1 cellular context compared by ENCODE assay signal in the genomic region with DNA sequence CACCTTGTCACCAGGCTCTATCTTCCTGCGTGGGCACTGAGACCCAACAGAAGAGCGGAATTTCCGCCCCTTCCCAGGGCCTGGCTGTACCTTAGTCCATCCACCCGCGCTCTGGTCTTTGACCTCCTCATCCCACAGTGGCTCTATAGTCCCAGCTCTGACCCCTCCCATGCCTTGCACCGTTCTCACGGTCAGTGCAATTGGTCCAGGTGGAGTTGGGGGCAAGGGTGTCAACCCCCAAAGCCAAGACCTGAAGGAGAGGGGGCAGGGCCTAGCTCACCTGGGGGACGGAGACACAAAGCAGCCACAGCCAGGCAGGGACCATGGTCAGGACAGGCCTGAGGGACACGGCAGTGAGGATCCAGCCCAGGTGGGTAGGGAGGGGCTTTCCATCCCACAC.
TF ChIP-seq lines count a peak whose summit lies in the region.

No MANE protein-coding gene starts in this region.

TF ChIP-seq in HepG2, 621 proteins besides CTCF, POLR2A, EP300 and RAD21 (continued from another document and continues in another):
- TF ChIP-seq, protein P1, sequence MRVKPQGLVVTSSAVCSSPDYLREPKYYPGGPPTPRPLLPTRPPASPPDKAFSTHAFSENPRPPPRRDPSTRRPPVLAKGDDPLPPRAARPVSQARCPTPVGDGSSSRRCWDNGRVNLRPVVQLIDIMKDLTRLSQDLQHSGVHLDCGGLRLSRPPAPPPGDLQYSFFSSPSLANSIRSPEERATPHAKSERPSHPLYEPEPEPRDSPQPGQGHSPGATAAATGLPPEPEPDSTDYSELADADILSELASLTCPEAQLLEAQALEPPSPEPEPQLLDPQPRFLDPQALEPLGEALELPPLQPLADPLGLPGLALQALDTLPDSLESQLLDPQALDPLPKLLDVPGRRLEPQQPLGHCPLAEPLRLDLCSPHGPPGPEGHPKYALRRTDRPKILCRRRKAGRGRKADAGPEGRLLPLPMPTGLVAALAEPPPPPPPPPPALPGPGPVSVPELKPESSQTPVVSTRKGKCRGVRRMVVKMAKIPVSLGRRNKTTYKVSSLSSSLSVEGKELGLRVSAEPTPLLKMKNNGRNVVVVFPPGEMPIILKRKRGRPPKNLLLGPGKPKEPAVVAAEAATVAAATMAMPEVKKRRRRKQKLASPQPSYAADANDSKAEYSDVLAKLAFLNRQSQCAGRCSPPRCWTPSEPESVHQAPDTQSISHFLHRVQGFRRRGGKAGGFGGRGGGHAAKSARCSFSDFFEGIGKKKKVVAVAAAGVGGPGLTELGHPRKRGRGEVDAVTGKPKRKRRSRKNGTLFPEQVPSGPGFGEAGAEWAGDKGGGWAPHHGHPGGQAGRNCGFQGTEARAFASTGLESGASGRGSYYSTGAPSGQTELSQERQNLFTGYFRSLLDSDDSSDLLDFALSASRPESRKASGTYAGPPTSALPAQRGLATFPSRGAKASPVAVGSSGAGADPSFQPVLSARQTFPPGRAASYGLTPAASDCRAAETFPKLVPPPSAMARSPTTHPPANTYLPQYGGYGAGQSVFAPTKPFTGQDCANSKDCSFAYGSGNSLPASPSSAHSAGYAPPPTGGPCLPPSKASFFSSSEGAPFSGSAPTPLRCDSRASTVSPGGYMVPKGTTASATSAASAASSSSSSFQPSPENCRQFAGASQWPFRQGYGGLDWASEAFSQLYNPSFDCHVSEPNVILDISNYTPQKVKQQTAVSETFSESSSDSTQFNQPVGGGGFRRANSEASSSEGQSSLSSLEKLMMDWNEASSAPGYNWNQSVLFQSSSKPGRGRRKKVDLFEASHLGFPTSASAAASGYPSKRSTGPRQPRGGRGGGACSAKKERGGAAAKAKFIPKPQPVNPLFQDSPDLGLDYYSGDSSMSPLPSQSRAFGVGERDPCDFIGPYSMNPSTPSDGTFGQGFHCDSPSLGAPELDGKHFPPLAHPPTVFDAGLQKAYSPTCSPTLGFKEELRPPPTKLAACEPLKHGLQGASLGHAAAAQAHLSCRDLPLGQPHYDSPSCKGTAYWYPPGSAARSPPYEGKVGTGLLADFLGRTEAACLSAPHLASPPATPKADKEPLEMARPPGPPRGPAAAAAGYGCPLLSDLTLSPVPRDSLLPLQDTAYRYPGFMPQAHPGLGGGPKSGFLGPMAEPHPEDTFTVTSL (CRISPR knock-in tag; IDR thresholded peaks at IDR 0.05; ENCODE audit: borderline replicate concordance): no peak
- TF ChIP-seq MLLT10 (CRISPR knock-in tag; IDR thresholded peaks at IDR 0.05): no peak
- no peak for TF ChIP-seq ZFAT (CRISPR knock-in tag; conservative IDR thresholded peaks at IDR 0.05)
- TF ChIP-seq, protein P2, sequence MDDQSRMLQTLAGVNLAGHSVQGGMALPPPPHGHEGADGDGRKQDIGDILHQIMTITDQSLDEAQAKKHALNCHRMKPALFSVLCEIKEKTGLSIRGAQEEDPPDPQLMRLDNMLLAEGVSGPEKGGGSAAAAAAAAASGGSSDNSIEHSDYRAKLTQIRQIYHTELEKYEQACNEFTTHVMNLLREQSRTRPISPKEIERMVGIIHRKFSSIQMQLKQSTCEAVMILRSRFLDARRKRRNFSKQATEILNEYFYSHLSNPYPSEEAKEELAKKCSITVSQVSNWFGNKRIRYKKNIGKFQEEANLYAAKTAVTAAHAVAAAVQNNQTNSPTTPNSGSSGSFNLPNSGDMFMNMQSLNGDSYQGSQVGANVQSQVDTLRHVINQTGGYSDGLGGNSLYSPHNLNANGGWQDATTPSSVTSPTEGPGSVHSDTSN (CRISPR knock-in tag; IDR thresholded peaks at IDR 0.05; ENCODE audit: borderline replicate concordance): no peak
- no peak for TF ChIP-seq ZNF460 (CRISPR knock-in tag; IDR thresholded peaks at IDR 0.05; ENCODE audit: borderline replicate concordance)
- no peak for TF ChIP-seq NR2F2 (IDR thresholded peaks at IDR 0.05; ENCODE audit: borderline replicate concordance, low read depth)
- TF ChIP-seq AKAP8 (CRISPR knock-in tag; IDR thresholded peaks at IDR 0.05): no peak
- no peak for TF ChIP-seq HNRNPL (IDR thresholded peaks at IDR 0.05; ENCODE audit: low read depth, low read length)
- TF ChIP-seq ZNF589 (CRISPR knock-in tag; conservative IDR thresholded peaks at IDR 0.05): no peak
- no peak for TF ChIP-seq ZNF570 (CRISPR knock-in tag; IDR thresholded peaks at IDR 0.05; ENCODE audit: borderline replicate concordance)
- TF ChIP-seq, protein P3, sequence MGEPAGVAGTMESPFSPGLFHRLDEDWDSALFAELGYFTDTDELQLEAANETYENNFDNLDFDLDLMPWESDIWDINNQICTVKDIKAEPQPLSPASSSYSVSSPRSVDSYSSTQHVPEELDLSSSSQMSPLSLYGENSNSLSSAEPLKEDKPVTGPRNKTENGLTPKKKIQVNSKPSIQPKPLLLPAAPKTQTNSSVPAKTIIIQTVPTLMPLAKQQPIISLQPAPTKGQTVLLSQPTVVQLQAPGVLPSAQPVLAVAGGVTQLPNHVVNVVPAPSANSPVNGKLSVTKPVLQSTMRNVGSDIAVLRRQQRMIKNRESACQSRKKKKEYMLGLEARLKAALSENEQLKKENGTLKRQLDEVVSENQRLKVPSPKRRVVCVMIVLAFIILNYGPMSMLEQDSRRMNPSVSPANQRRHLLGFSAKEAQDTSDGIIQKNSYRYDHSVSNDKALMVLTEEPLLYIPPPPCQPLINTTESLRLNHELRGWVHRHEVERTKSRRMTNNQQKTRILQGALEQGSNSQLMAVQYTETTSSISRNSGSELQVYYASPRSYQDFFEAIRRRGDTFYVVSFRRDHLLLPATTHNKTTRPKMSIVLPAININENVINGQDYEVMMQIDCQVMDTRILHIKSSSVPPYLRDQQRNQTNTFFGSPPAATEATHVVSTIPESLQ (CRISPR knock-in tag; conservative IDR thresholded peaks at IDR 0.05): no peak
- TF ChIP-seq, protein P4, sequence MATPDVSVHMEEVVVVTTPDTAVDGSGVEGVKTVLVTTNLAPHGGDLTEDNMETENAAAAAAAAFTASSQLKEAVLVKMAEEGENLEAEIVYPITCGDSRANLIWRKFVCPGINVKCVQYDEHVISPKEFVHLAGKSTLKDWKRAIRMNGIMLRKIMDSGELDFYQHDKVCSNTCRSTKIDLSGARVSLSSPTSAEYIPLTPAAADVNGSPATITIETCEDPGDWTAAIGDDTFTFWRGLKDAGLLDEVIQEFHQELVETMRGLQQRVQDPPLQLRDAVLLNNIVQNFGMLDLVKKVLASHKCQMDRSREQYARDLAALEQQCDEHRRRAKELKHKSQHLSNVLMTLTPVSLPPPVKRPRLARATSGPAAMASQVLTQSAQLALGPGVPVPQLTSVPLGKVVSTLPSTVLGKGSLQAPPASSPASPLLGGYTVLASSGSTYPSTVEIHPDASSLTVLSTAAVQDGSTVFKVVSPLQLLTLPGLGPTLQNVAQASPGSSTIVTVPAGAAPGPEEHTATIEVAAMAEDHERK (CRISPR knock-in tag; IDR thresholded peaks at IDR 0.05; ENCODE audit: low read depth): no peak
- no peak for TF ChIP-seq ARHGAP35 (CRISPR knock-in tag; IDR thresholded peaks at IDR 0.05; ENCODE audit: borderline replicate concordance)
- TF ChIP-seq, protein P5, sequence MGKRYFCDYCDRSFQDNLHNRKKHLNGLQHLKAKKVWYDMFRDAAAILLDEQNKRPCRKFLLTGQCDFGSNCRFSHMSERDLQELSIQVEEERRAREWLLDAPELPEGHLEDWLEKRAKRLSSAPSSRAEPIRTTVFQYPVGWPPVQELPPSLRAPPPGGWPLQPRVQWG (CRISPR knock-in tag; IDR thresholded peaks at IDR 0.05; ENCODE audit: borderline replicate concordance, low read depth): no peak
- TF ChIP-seq, protein P6, sequence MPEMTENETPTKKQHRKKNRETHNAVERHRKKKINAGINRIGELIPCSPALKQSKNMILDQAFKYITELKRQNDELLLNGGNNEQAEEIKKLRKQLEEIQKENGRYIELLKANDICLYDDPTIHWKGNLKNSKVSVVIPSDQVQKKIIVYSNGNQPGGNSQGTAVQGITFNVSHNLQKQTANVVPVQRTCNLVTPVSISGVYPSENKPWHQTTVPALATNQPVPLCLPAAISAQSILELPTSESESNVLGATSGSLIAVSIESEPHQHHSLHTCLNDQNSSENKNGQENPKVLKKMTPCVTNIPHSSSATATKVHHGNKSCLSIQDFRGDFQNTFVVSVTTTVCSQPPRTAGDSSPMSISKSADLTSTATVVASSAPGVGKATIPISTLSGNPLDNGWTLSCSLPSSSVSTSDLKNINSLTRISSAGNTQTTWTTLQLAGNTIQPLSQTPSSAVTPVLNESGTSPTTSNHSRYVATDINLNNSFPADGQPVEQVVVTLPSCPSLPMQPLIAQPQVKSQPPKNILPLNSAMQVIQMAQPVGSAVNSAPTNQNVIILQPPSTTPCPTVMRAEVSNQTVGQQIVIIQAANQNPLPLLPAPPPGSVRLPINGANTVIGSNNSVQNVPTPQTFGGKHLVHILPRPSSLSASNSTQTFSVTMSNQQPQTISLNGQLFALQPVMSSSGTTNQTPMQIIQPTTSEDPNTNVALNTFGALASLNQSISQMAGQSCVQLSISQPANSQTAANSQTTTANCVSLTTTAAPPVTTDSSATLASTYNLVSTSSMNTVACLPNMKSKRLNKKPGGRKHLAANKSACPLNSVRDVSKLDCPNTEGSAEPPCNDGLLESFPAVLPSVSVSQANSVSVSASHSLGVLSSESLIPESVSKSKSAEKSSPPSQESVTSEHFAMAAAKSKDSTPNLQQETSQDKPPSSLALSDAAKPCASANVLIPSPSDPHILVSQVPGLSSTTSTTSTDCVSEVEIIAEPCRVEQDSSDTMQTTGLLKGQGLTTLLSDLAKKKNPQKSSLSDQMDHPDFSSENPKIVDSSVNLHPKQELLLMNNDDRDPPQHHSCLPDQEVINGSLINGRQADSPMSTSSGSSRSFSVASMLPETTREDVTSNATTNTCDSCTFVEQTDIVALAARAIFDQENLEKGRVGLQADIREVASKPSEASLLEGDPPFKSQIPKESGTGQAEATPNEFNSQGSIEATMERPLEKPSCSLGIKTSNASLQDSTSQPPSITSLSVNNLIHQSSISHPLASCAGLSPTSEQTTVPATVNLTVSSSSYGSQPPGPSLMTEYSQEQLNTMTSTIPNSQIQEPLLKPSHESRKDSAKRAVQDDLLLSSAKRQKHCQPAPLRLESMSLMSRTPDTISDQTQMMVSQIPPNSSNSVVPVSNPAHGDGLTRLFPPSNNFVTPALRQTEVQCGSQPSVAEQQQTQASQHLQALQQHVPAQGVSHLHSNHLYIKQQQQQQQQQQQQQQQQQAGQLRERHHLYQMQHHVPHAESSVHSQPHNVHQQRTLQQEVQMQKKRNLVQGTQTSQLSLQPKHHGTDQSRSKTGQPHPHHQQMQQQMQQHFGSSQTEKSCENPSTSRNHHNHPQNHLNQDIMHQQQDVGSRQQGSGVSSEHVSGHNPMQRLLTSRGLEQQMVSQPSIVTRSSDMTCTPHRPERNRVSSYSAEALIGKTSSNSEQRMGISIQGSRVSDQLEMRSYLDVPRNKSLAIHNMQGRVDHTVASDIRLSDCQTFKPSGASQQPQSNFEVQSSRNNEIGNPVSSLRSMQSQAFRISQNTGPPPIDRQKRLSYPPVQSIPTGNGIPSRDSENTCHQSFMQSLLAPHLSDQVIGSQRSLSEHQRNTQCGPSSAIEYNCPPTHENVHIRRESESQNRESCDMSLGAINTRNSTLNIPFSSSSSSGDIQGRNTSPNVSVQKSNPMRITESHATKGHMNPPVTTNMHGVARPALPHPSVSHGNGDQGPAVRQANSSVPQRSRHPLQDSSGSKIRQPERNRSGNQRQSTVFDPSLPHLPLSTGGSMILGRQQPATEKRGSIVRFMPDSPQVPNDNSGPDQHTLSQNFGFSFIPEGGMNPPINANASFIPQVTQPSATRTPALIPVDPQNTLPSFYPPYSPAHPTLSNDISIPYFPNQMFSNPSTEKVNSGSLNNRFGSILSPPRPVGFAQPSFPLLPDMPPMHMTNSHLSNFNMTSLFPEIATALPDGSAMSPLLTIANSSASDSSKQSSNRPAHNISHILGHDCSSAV (CRISPR knock-in tag; IDR thresholded peaks at IDR 0.05; ENCODE audit: borderline replicate concordance): no peak
- TF ChIP-seq CEBPB (IDR thresholded peaks at IDR 0.05; ENCODE audit: borderline replicate concordance, low read depth, low read length): no peak
- TF ChIP-seq ZNF790 (CRISPR knock-in tag; IDR thresholded peaks at IDR 0.05; ENCODE audit: borderline replicate concordance): no peak
- TF ChIP-seq, protein P7, sequence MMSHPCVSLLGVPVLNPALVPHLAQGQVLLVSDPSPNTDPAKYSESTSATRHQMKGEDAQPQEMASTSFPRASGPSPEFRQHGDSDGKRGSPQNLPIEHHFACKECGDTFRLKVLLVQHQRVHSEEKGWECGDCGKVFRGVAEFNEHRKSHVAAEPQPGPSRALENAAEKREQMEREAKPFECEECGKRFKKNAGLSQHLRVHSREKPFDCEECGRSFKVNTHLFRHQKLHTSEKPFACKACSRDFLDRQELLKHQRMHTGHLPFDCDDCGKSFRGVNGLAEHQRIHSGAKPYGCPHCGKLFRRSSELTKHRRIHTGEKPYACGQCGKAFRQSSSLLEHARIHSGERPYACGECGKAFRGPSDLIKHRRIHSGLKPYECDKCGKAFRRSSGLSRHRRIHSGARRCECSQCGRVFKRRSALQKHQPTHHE (CRISPR knock-in tag; IDR thresholded peaks at IDR 0.05; ENCODE audit: borderline replicate concordance): no peak
- TF ChIP-seq, protein P8, sequence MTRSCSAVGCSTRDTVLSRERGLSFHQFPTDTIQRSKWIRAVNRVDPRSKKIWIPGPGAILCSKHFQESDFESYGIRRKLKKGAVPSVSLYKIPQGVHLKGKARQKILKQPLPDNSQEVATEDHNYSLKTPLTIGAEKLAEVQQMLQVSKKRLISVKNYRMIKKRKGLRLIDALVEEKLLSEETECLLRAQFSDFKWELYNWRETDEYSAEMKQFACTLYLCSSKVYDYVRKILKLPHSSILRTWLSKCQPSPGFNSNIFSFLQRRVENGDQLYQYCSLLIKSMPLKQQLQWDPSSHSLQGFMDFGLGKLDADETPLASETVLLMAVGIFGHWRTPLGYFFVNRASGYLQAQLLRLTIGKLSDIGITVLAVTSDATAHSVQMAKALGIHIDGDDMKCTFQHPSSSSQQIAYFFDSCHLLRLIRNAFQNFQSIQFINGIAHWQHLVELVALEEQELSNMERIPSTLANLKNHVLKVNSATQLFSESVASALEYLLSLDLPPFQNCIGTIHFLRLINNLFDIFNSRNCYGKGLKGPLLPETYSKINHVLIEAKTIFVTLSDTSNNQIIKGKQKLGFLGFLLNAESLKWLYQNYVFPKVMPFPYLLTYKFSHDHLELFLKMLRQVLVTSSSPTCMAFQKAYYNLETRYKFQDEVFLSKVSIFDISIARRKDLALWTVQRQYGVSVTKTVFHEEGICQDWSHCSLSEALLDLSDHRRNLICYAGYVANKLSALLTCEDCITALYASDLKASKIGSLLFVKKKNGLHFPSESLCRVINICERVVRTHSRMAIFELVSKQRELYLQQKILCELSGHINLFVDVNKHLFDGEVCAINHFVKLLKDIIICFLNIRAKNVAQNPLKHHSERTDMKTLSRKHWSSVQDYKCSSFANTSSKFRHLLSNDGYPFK (CRISPR knock-in tag; IDR thresholded peaks at IDR 0.05; ENCODE audit: borderline replicate concordance): no peak
- TF ChIP-seq ZNF234 (CRISPR knock-in tag; conservative IDR thresholded peaks at IDR 0.05): no peak
- no peak for TF ChIP-seq ZNF780A (CRISPR knock-in tag; IDR thresholded peaks at IDR 0.05)
- no peak for TF ChIP-seq ZNF547 (CRISPR knock-in tag; IDR thresholded peaks at IDR 0.05)
- peak; percentile 10; the same call in 1 of the 2 replicates for TF ChIP-seq ZNF788 (CRISPR knock-in tag; IDR thresholded peaks at IDR 0.05; ENCODE audit: borderline replicate concordance)
- no peak for TF ChIP-seq ZNF709 (CRISPR knock-in tag; IDR thresholded peaks at IDR 0.05)
- TF ChIP-seq, protein P9, sequence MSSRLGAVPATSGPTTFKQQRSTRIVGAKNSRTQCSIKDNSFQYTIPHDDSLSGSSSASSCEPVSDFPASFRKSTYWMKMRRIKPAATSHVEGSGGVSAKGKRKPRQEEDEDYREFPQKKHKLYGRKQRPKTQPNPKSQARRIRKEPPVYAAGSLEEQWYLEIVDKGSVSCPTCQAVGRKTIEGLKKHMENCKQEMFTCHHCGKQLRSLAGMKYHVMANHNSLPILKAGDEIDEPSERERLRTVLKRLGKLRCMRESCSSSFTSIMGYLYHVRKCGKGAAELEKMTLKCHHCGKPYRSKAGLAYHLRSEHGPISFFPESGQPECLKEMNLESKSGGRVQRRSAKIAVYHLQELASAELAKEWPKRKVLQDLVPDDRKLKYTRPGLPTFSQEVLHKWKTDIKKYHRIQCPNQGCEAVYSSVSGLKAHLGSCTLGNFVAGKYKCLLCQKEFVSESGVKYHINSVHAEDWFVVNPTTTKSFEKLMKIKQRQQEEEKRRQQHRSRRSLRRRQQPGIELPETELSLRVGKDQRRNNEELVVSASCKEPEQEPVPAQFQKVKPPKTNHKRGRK (CRISPR knock-in tag; IDR thresholded peaks at IDR 0.05): no peak
